23 cellular contexts compared by ENCODE assay signal in genomic region chr10:12961416-12961815, GRCh38. TPM values are rescaled to one million over a fixed set of nuclear protein-coding genes. Genes with fewer than 3 reads are reported as not detected.
DNase-seq lines count a peak whose midpoint lies in the region; ATAC-seq and TF ChIP-seq lines count a peak whose summit lies in the region.
"Had no signal": no experiment of that assay in that cellular context is flagged by ENCODE, and none has a peak within 500 bp of the region (broad histone marks: within the 10 kb centered on the region; RNA-seq: fewer than 3 reads in every experiment).

No MANE protein-coding gene starts in this region.

- no peaks in the 10 kb centered on the region for H3K27me3 ChIP-seq in right cardiac atrium (ENCODE audit: control insufficient read depth, insufficient read depth)
- H3K27me3 ChIP-seq: cardiac muscle cell had no signal

- WGBS in right cardiac atrium, result 51% methylated on average over 4 of the region's 4 CpGs

- ATAC-seq in right cardiac atrium (peak; percentile 34 to 54), HG03432 (IDR thresholded peaks at IDR 0.05; ENCODE audit: unreplicated experiment) (no peak)
- no peak for ATAC-seq in naive thymus-derived CD8-positive, alpha-beta T cell
- ATAC-seq: activated CD8-positive, alpha-beta T cell treated with anti-CD3 and anti-CD28 coated beads, Interleukin-2, amount 10 ng/mL, durations not matched to agents 7 days and 5 days; activated T-cell treated with anti-CD3 and anti-CD28 coated beads, Interleukin-2, amount 50 U/mL, for 4 hours had no signal

- H3K27ac ChIP-seq in VCaP (peak overlapping the region; percentile 14; the same call in 1 of the 2 replicates), right cardiac atrium (ENCODE audit: low read length) (no peak overlapping the region), temporal lobe (ENCODE audit: low read depth, low read length) (peak overlapping the region; percentile 20)
- H3K27ac ChIP-seq: cardiac muscle cell had no signal

- H3K4me1 ChIP-seq in right cardiac atrium (ENCODE audit: control insufficient read depth, insufficient read depth, low read length), result peaks cover 3% of the 10 kb centered on the region

- no peaks in the 10 kb centered on the region for H3K9me3 ChIP-seq in right cardiac atrium (ENCODE audit: control insufficient read depth, low read length)

- intact Hi-C loops in right cardiac atrium (cut with DNase I), result no loop called here

- H3K9me3 Mint-ChIP-seq in naive thymus-derived CD8-positive, alpha-beta T cell, result peaks cover 0 to 15% (median 0%) of the 10 kb centered on the region in 9 donors

- no peaks in the 10 kb centered on the region for H3K4me1 Mint-ChIP-seq in naive thymus-derived CD8-positive, alpha-beta T cell

- H3K4me3 Mint-ChIP-seq in naive thymus-derived CD8-positive, alpha-beta T cell, result no peak overlapping the region
- H3K4me3 Mint-ChIP-seq: activated CD8-positive, alpha-beta T cell treated with anti-CD3 and anti-CD28 coated beads, Interleukin-2, amount 10 ng/mL, durations not matched to agents 7 days and 5 days; activated T-cell treated with anti-CD3 and anti-CD28 coated beads, Interleukin-2, amount 50 U/mL, for 4 hours had no signal

- H3K27me3 Mint-ChIP-seq in naive thymus-derived CD8-positive, alpha-beta T cell, result peaks cover 0 to 19% (median 10%) of the 10 kb centered on the region in 5 donors

- POLR2A ChIA-PET in naive thymus-derived CD8-positive, alpha-beta T cell (lab: Charles Lee), result no interaction called here

- TF ChIP-seq CTCF in VCaP (conservative IDR thresholded peaks at IDR 0.05), result no peak

- DNase-seq in NCI-H446 (lab: John Stamatoyannopoulos, UW), result peak; percentile 58 to 74
- DNase-seq in right cardiac atrium, result no peak
- DNase-seq in naive thymus-derived CD8-positive, alpha-beta T cell, result no peak
- no peak for DNase-seq in NCI-H1930 (lab: John Stamatoyannopoulos, UW)
- no peak for DNase-seq in islet precursor cell
- DNase-seq: activated CD4-positive, CD25-positive, alpha-beta regulatory T cell treated with anti-CD3 and anti-CD28 coated beads, Interleukin-2, amount 50 U/mL, for 72 hours; activated CD8-positive, alpha-beta T cell treated with anti-CD3 and anti-CD28 coated beads, Interleukin-2, amount 10 ng/mL, durations not matched to agents 7 days and 5 days; activated naive CD4-positive, alpha-beta T cell; activated T-cell treated with anti-CD3 and anti-CD28 coated beads, Interleukin-2, amount 50 U/mL, for 4 hours; GOT3; hypothalamus; NCI-H1105; NCI-H2081 treated with DMSO at 0.1 percent for 48 hours; NCI-H526; occipital lobe; OCI-M1; stimulated activated CD4-positive, alpha-beta T cell treated with anti-CD3 and anti-CD28 coated beads, Interleukin-15, amount 100 ng/mL, for 24 hours; stimulated activated CD8-positive, alpha-beta memory T cell treated with anti-CD3 and anti-CD28 coated beads, Interleukin-4, amount 100 ng/mL, for 48 hours had no signal

- H3K4me3 ChIP-seq in right cardiac atrium (ENCODE audit: low read length), result no peak overlapping the region
- H3K4me3 ChIP-seq: cardiac muscle cell, lung had no signal

- H3K36me3 Mint-ChIP-seq in naive thymus-derived CD8-positive, alpha-beta T cell, result peaks cover 0 to 13% (median 0%) of the 10 kb centered on the region in 3 donors

- no peak overlapping the region for H3K27ac Mint-ChIP-seq in naive thymus-derived CD8-positive, alpha-beta T cell
- H3K27ac Mint-ChIP-seq: activated CD8-positive, alpha-beta T cell treated with anti-CD3 and anti-CD28 coated beads, Interleukin-2, amount 10 ng/mL, durations not matched to agents 7 days and 5 days had no signal

RNA-seq across cellular contexts. Expression of gene CCDC3, which starts 40.1 kb away (rescaled TPM):
- total RNA-seq in right cardiac atrium, result 10 to 100 TPM in 3 of 4 donors, 1 to 10 TPM in 1; 9.3 to 24.6 (median 15.6) TPM
- 14.6 TPM for polyA plus RNA-seq in right cardiac atrium
- total RNA-seq in temporal lobe, result 17.2 TPM
- under 1 TPM in 1 of 2 experiments, not detected in 1; 0.10 TPM for total RNA-seq in naive thymus-derived CD8-positive, alpha-beta T cell
- polyA plus RNA-seq in naive thymus-derived CD8-positive, alpha-beta T cell, result not detected
- total RNA-seq: activated CD8-positive, alpha-beta T cell treated with anti-CD3 and anti-CD28 coated beads, Interleukin-2, amount 10 ng/mL, durations not matched to agents 7 days and 5 days had no signal

Comparison
In these comparisons a context has a peak if more than half of its experiments do, and no peak if none do; other contexts are left out.
1. DNase-seq: peak in NCI-H446 (2 of 2); none in right cardiac atrium (0 of 3), naive thymus-derived CD8-positive, alpha-beta T cell (0 of 10), NCI-H1930 (0 of 2) and islet precursor cell (single experiment).
2. ATAC-seq: peak in right cardiac atrium (2 of 2); none in naive thymus-derived CD8-positive, alpha-beta T cell (0 of 2) and HG03432 (single experiment).
3. RNA of gene CCDC3, which starts 40.1 kb away (total RNA-seq): 17.2 TPM in temporal lobe (single experiment) and 9.3 to 24.6 TPM in right cardiac atrium; 0.10 TPM in naive thymus-derived CD8-positive, alpha-beta T cell; every median in the first group is over 4 times any median in the second.